8 cellular contexts compared by ENCODE assay signal in genomic region chr2:174682578-174683391, GRCh38.
A peak's percentile ranks its signal among the peaks of the same experiment; 100 is the strongest.
DNase-seq lines count a peak whose midpoint lies in the region; ATAC-seq and TF ChIP-seq lines count a peak whose summit lies in the region.

No MANE protein-coding gene starts in this region.

- H3K4me3 Mint-ChIP-seq in Calu3 (ENCODE audit: low read depth, unreplicated experiment) (peak overlapping the region; percentile 69), activated B cell treated with CpG ODN at 0.5 μM for 24 hours (peak overlapping the region; percentile 90)

- CTCF ChIA-PET in Calu3 (lab: Charles Lee), result no interaction called here
- CTCF ChIA-PET in activated B cell treated with CpG ODN at 0.5 μM for 24 hours (lab: Charles Lee), result interaction anchor here (0.8 to 9.7 kb wide), 12 partner anchors 10 to 221 kb away, joined by 3 to 158 read pairs (median 6); partner anchors contain the start of gene WIPF1

- H3K27ac Mint-ChIP-seq in Calu3 (ENCODE audit: unreplicated experiment) (no peak overlapping the region), activated B cell treated with CpG ODN at 0.5 μM for 24 hours (peak overlapping the region; percentile 83)

- peak overlapping the region; percentile 52 for H3K27ac ChIP-seq in caudate nucleus (ENCODE audit: low read depth, low read length)

- no TSS peak for BruUV-seq in Calu3 (replicated peaks; lab: Mats Ljungman, UMichigan)

- H3K9me3 Mint-ChIP-seq in Calu3 (ENCODE audit: low read depth, unreplicated experiment), result no peaks in the 10 kb centered on the region
- no peaks in the 10 kb centered on the region for H3K9me3 Mint-ChIP-seq in activated B cell treated with CpG ODN at 0.5 μM for 24 hours

- intact Hi-C loops in Calu3 (cut with micrococcal nuclease; ENCODE audit: unreplicated experiment), result no loop called here
- intact Hi-C loops in activated B cell treated with CpG ODN at 0.5 μM for 24 hours (cut with micrococcal nuclease), result loop anchor here (1.0 to 2.0 kb wide), 6 partner anchors 48 to 486 kb away; partner anchors contain the start of genes ATF2 and GPR155

- peak; percentile 74 for ATAC-seq in activated B cell treated with CpG ODN at 0.5 μM for 24 hours (ENCODE audit: low read depth)
- ATAC-seq in HG03378 (IDR thresholded peaks at IDR 0.05; ENCODE audit: unreplicated experiment), result no peak

- no peak for TF ChIP-seq CTCF in Calu3 (IDR thresholded peaks at IDR 0.05; ENCODE audit: unreplicated experiment)
- TF ChIP-seq CTCF in GM20000 (IDR thresholded peaks at IDR 0.05; ENCODE audit: extremely low read depth, missing control alignments), result no peak
- no peak for TF ChIP-seq CTCF in activated B cell treated with CpG ODN at 0.5 μM for 24 hours (IDR thresholded peaks at IDR 0.05)

- H3K4me1 Mint-ChIP-seq in Calu3 (ENCODE audit: low read depth, unreplicated experiment), result no peaks in the 10 kb centered on the region
- H3K4me1 Mint-ChIP-seq in activated B cell treated with CpG ODN at 0.5 μM for 24 hours, result peaks cover 16% of the 10 kb centered on the region

- H3K36me3 Mint-ChIP-seq in Calu3 (ENCODE audit: insufficient read depth, unreplicated experiment), result peaks cover 10% of the 10 kb centered on the region
- peaks cover 2% of the 10 kb centered on the region for H3K36me3 Mint-ChIP-seq in activated B cell treated with CpG ODN at 0.5 μM for 24 hours (ENCODE audit: low read depth)

- H3K27me3 Mint-ChIP-seq in Calu3 (ENCODE audit: unreplicated experiment) (peaks cover 71% of the 10 kb centered on the region), activated B cell treated with CpG ODN at 0.5 μM for 24 hours (no peaks in the 10 kb centered on the region)

- DNase-seq in Calu3 (peak; percentile 18), GM20000 (ENCODE audit: low spot score) (peak; percentile 86), HuH-7.5 (ENCODE audit: low spot score) (peak; percentile 62), activated B cell treated with CpG ODN at 0.5 μM for 24 hours (peak; percentile 63), caudate nucleus (lab: John Stamatoyannopoulos, UW) (peak in 54 of 61 donors; percentile 13 to 82 (median 56)), islet precursor cell (peak; percentile 88)
- peak; percentile 56 for DNase-seq in stimulated activated CD4-positive, alpha-beta T cell treated with anti-CD3 and anti-CD28 coated beads, Interleukin-12 subunit alpha, Interleukin-12 subunit beta, amount 100 ng/mL, for 4 hours

- POLR2A ChIA-PET in activated B cell treated with CpG ODN at 0.5 μM for 24 hours (lab: Charles Lee), result interaction anchor here (0.6 to 1.7 kb wide), 16 partner anchors 48 to 647 kb away, joined by 3 to 20 read pairs (median 5); partner anchors contain the start of gene WIPF1

Comparison
In these comparisons a context has a peak if more than half of its experiments do, and no peak if none do; other contexts are left out.
1. DNase-seq: peak in every context shown above with its lines; median percentile 88 in islet precursor cell; 86 in GM20000; 63 in activated B cell treated with CpG ODN at 0.5 μM for 24 hours; 62 in HuH-7.5; 56 in stimulated activated CD4-positive, alpha-beta T cell treated with anti-CD3 and anti-CD28 coated beads, Interleukin-12 subunit alpha, Interleukin-12 subunit beta, amount 100 ng/mL, for 4 hours; 56 in caudate nucleus; 18 in Calu3.